Comparison of ENCODE assay signal across 16 cellular contexts in genomic region chr3:106117490-106117858, GRCh38.
DNase-seq lines count a peak whose midpoint lies in the region; ATAC-seq, FAIRE-seq and TF ChIP-seq lines count a peak whose summit lies in the region.
"Had no signal": no experiment of that assay in that cellular context is flagged by ENCODE, and none has a peak within 500 bp of the region (broad histone marks: within the 10 kb centered on the region; RNA-seq: fewer than 3 reads in every experiment).

No MANE protein-coding gene starts in this region.

- H3K36me3 Mint-ChIP-seq in activated T-cell treated with anti-CD3 and anti-CD28 coated beads, Interleukin-2, amount 50 U/mL, for 24 hours (ENCODE audit: low read depth), result no peaks in the 10 kb centered on the region
- H3K36me3 Mint-ChIP-seq in type B pancreatic cell, result no peaks in the 10 kb centered on the region
- H3K36me3 Mint-ChIP-seq: CD14-positive monocyte; CD8-positive, alpha-beta T cell had no signal

- ATAC-seq in HG02678 (IDR thresholded peaks at IDR 0.05; ENCODE audit: unreplicated experiment), result no peak
- ATAC-seq: CD8-positive, alpha-beta T cell; GM23338 had no signal

- H3K27ac Mint-ChIP-seq in activated T-cell treated with anti-CD3 and anti-CD28 coated beads, Interleukin-2, amount 50 U/mL, for 24 hours, result peak overlapping the region; percentile 22
- peak overlapping the region; percentile 87 for H3K27ac Mint-ChIP-seq in type B pancreatic cell
- H3K27ac Mint-ChIP-seq: CD14-positive monocyte; CD8-positive, alpha-beta T cell; GM23338 had no signal

- CTCF ChIA-PET in RWPE1 (lab: Yijun Ruan, JAX), result no interaction called here

- TF ChIP-seq POLR2A in GM12892 (IDR thresholded peaks at IDR 0.05; ENCODE audit: low read depth, low read length), result no peak

- POLR2A ChIA-PET in RWPE1 (lab: Yijun Ruan, JAX; ENCODE audit: low non-redundant PET), result no interaction called here

- H3K4me3 Mint-ChIP-seq in activated T-cell treated with anti-CD3 and anti-CD28 coated beads, Interleukin-2, amount 50 U/mL, for 24 hours, result no peak overlapping the region
- no peak overlapping the region for H3K4me3 Mint-ChIP-seq in type B pancreatic cell
- H3K4me3 Mint-ChIP-seq: CD14-positive monocyte; CD8-positive, alpha-beta T cell; GM23338 had no signal

- H3K27ac ChIP-seq in RWPE1, result no peak overlapping the region
- H3K27ac ChIP-seq in epithelial cell of prostate, result peak overlapping the region; percentile 33
- H3K27ac ChIP-seq: 22Rv1 had no signal

- H3K9me3 Mint-ChIP-seq in activated T-cell treated with anti-CD3 and anti-CD28 coated beads, Interleukin-2, amount 50 U/mL, for 24 hours, result peaks cover 4% of the 10 kb centered on the region
- H3K9me3 Mint-ChIP-seq in type B pancreatic cell, result peaks cover 7% of the 10 kb centered on the region
- H3K9me3 Mint-ChIP-seq: CD8-positive, alpha-beta T cell had no signal

- DNase-seq in activated T-cell treated with anti-CD3 and anti-CD28 coated beads, Interleukin-2, amount 50 U/mL, for 24 hours, result no peak
- no peak for DNase-seq in activated T-cell treated with anti-CD3 and anti-CD28 coated beads for 4 hours
- DNase-seq in RWPE1 (ENCODE audit: low spot score), result peak; percentile 33
- no peak for DNase-seq in epithelial cell of prostate (ENCODE audit: low read depth, low spot score)
- no peak for DNase-seq in type B pancreatic cell (ENCODE audit: extremely low spot score, unreplicated experiment)
- no peak for DNase-seq in GM12892 (ENCODE audit: insufficient read length)
- no peak for DNase-seq in stimulated activated CD4-positive, alpha-beta T cell treated with anti-CD3 and anti-CD28 coated beads, Interleukin-15, amount 100 ng/mL, for 24 hours
- DNase-seq: CD8-positive, alpha-beta T cell; COR-L47; DND-41; GDM1; IMR-90 had no signal

- H3K27me3 Mint-ChIP-seq in activated T-cell treated with anti-CD3 and anti-CD28 coated beads, Interleukin-2, amount 50 U/mL, for 24 hours, result no peaks in the 10 kb centered on the region
- H3K27me3 Mint-ChIP-seq in type B pancreatic cell, result no peaks in the 10 kb centered on the region

- FAIRE-seq in GM12892 (lab: Jason Lieb, UNC), result no peak

- TF ChIP-seq CTCF in RWPE1 (conservative IDR thresholded peaks at IDR 0.05; ENCODE audit: low read depth), result no peak
- no peak for TF ChIP-seq CTCF in type B pancreatic cell (conservative IDR thresholded peaks at IDR 0.05)

- H3K4me1 Mint-ChIP-seq in activated T-cell treated with anti-CD3 and anti-CD28 coated beads, Interleukin-2, amount 50 U/mL, for 24 hours (ENCODE audit: low read depth), result peaks cover 38% of the 10 kb centered on the region
- H3K4me1 Mint-ChIP-seq in type B pancreatic cell (ENCODE audit: unreplicated experiment), result peaks cover 13% of the 10 kb centered on the region
- H3K4me1 Mint-ChIP-seq: CD14-positive monocyte, GM23338 had no signal
